In the genomic region with DNA sequence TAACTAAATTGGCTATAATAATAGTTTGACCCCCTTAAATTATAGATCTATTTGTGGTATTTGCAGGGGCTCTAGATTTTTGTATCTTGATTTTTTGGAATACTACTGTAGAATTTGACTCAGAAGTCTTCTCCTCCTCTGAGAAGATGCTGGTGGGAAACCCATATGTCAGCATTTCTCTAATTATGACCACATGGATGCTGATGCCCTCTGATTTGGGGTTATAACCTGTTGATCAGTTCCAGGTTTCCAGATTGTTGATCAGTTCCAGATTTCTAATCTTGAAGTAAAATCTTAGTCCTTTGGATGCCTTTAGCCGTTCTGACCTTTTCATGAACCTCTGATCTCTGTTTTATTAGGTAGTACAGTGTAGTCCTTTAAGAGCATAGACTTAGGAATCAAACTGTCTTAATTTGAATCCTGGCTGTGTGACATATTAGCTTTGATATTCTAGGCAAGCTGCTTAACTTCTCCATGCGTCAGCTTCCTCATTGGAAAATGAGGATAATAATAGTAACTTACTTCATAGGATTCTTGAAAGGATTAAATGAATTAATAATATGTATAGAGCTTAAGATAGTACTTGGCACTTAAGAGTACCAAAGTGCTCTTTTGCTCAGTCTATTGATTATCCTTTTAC, we compare ENCODE assay signal across 25 cellular contexts.
"Had no signal": no experiment of that assay in that cellular context is flagged by ENCODE, and none has a peak within 500 bp of the region (broad histone marks: within the 10 kb centered on the region; RNA-seq: fewer than 3 reads in every experiment).

No MANE protein-coding gene starts in this region.

- H3K27me3 ChIP-seq: colonic mucosa, hepatocyte, pancreas, right atrium auricular region, suprapubic skin, tibial artery, upper lobe of left lung, uterus had no signal

- H3K4me3 Mint-ChIP-seq: memory B cell; naive B cell; nephron; stimulated activated effector memory CD8-positive, alpha-beta T cell treated with anti-CD3 and anti-CD28 coated beads, Interleukin-12 subunit alpha, Interleukin-12 subunit beta, amount 100 ng/mL, for 72 hours had no signal

- FAIRE-seq: endothelial cell of umbilical vein, kidney, pancreas had no signal

- ATAC-seq: left cardiac atrium; lower lobe of right lung; pancreas; stimulated activated effector memory CD8-positive, alpha-beta T cell treated with anti-CD3 and anti-CD28 coated beads, Interleukin-12 subunit alpha, Interleukin-12 subunit beta, amount 100 ng/mL, for 72 hours; stimulated activated naive CD8-positive, alpha-beta T cell treated with anti-CD3 and anti-CD28 coated beads, Interleukin-15, Interleukin-2, amounts not matched to agents 100 U/mL and 50 U/mL, for 24 hours had no signal

- H3K36me3 Mint-ChIP-seq: stimulated activated effector memory CD8-positive, alpha-beta T cell treated with anti-CD3 and anti-CD28 coated beads, Interleukin-12 subunit alpha, Interleukin-12 subunit beta, amount 100 ng/mL, for 72 hours had no signal

- H3K36me3 ChIP-seq: colonic mucosa, lower lobe of right lung, pancreas, right atrium auricular region, suprapubic skin, tibial artery, upper lobe of left lung, uterus had no signal

- DNase-seq: cerebellar nuclear complex; colonic mucosa; dermis blood vessel endothelial cell; erythroblast; head of caudate nucleus; kidney; left cardiac atrium; left ventricle myocardium inferior; lower lobe of right lung; naive B cell; occipital lobe; pancreas; stimulated activated CD4-positive, alpha-beta T cell treated with anti-CD3 and anti-CD28 coated beads, Interleukin-4, amount 100 ng/mL, for 1 hour; stimulated activated CD8-positive, alpha-beta memory T cell treated with anti-CD3 and anti-CD28 coated beads, Interleukin-4, amount 100 ng/mL, for 48 hours; stimulated activated naive CD8-positive, alpha-beta T cell treated with anti-CD3 and anti-CD28 coated beads, Interleukin-15, Interleukin-2, amounts not matched to agents 100 U/mL and 50 U/mL, for 24 hours; tibial artery; upper lobe of left lung; uterus had no signal

- H3K9me3 ChIP-seq: colonic mucosa, left ventricle myocardium inferior, lower lobe of right lung, pancreas, right atrium auricular region, suprapubic skin, tibial artery, uterus had no signal

- H3K4me1 Mint-ChIP-seq: stimulated activated effector memory CD8-positive, alpha-beta T cell treated with anti-CD3 and anti-CD28 coated beads, Interleukin-12 subunit alpha, Interleukin-12 subunit beta, amount 100 ng/mL, for 72 hours had no signal

- H3K9me3 Mint-ChIP-seq: nephron had no signal

- H3K4me1 ChIP-seq: colonic mucosa, lower lobe of right lung, uterus had no signal

- H2AFZ ChIP-seq: hepatocyte had no signal

- H3K27ac ChIP-seq: colonic mucosa, hepatocyte, left ventricle myocardium inferior, lower lobe of right lung, pancreas, right atrium auricular region, suprapubic skin, tibial artery, upper lobe of left lung, uterus had no signal

- H3K27ac Mint-ChIP-seq: memory B cell; nephron; stimulated activated effector memory CD8-positive, alpha-beta T cell treated with anti-CD3 and anti-CD28 coated beads, Interleukin-12 subunit alpha, Interleukin-12 subunit beta, amount 100 ng/mL, for 72 hours had no signal

- H3K27me3 Mint-ChIP-seq: memory B cell, naive B cell had no signal

- H3K4me3 ChIP-seq: colonic mucosa, hepatocyte, left ventricle myocardium inferior, lower lobe of right lung, pancreas, right atrium auricular region, suprapubic skin, tibial artery, upper lobe of left lung, uterus had no signal

- H3K4me2 ChIP-seq: hepatocyte had no signal
